1 cellular context compared by ENCODE assay signal in the genomic region with DNA sequence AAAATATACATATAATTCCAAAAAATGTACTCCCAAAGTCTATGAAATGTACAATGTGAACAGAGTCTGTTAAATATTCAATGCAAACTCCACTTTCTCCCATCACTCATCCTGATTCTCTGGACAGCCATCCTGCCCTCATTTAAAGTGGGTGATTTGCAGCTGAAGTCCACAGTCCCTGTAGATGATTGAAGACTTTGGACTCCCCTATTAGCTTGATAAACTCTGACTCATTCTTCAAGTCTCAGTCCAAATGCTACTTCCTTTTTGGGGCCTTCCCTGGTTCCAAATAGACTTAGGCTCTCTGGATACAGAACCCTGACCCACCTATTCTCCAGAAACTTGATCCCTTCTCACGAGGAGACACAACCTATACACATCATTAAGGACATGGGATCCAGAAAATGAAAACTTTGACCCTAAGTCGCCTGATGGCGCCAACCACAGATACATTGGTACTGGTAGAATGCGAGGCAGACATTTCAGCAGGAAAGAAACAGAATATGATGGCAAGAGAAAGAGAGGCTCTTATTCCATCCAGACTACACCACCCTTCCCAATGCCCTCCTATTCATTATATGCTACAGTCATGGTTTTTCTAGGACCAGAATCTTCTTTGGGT.
TF ChIP-seq lines count a peak whose summit lies in the region.

No MANE protein-coding gene starts in this region.

TF ChIP-seq in GM23338, 12 proteins besides CTCF, POLR2A, EP300 and RAD21 (continued from another document):
- TF ChIP-seq ZNF462 (CRISPR knock-in tag; IDR thresholded peaks at IDR 0.05) (no peak), POLR2AphosphoS5 (IDR thresholded peaks at IDR 0.05; ENCODE audit: low read depth) (no peak), ETS1 (IDR thresholded peaks at IDR 0.05) (no peak)
- TF ChIP-seq, protein P1, sequence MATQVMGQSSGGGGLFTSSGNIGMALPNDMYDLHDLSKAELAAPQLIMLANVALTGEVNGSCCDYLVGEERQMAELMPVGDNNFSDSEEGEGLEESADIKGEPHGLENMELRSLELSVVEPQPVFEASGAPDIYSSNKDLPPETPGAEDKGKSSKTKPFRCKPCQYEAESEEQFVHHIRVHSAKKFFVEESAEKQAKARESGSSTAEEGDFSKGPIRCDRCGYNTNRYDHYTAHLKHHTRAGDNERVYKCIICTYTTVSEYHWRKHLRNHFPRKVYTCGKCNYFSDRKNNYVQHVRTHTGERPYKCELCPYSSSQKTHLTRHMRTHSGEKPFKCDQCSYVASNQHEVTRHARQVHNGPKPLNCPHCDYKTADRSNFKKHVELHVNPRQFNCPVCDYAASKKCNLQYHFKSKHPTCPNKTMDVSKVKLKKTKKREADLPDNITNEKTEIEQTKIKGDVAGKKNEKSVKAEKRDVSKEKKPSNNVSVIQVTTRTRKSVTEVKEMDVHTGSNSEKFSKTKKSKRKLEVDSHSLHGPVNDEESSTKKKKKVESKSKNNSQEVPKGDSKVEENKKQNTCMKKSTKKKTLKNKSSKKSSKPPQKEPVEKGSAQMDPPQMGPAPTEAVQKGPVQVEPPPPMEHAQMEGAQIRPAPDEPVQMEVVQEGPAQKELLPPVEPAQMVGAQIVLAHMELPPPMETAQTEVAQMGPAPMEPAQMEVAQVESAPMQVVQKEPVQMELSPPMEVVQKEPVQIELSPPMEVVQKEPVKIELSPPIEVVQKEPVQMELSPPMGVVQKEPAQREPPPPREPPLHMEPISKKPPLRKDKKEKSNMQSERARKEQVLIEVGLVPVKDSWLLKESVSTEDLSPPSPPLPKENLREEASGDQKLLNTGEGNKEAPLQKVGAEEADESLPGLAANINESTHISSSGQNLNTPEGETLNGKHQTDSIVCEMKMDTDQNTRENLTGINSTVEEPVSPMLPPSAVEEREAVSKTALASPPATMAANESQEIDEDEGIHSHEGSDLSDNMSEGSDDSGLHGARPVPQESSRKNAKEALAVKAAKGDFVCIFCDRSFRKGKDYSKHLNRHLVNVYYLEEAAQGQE (IDR thresholded peaks at IDR 0.05; ENCODE audit: unreplicated experiment) = no peak
